In genomic region chr12:12725956-12726542, GRCh38 we compare ENCODE assay signal across 9 cellular contexts. TPM values are rescaled to one million over a fixed set of nuclear protein-coding genes. Genes with fewer than 3 reads are reported as not detected.
A peak's percentile ranks its signal among the peaks of the same experiment; 100 is the strongest.
DNase-seq lines count a peak whose midpoint lies in the region; ATAC-seq, FAIRE-seq and TF ChIP-seq lines count a peak whose summit lies in the region.
"Had no signal": no experiment of that assay in that cellular context is flagged by ENCODE, and none has a peak within 500 bp of the region (broad histone marks: within the 10 kb centered on the region; RNA-seq: fewer than 3 reads in every experiment).

No MANE protein-coding gene starts in this region.

- under 1% methylated on average over 25 of the region's 26 CpGs for WGBS in HepG2 (ENCODE audit: low lambda C conversion rate)
- 1% methylated on average over 26 of the region's 26 CpGs for WGBS in tibial nerve, 2 donors

- no peak for TF ChIP-seq RAD21 in HepG2 (CRISPR knock-in tag; IDR thresholded peaks at IDR 0.05)

- no peak for DNase-seq in activated naive CD4-positive, alpha-beta T cell treated with anti-CD3 and anti-CD28 coated beads for 36 hours
- no peak for DNase-seq in activated naive CD4-positive, alpha-beta T cell (lab: John Stamatoyannopoulos, UW)
- no peak for DNase-seq in adipocyte (ENCODE audit: low read depth)
- DNase-seq in HepG2 (ENCODE audit: low spot score): no peak
- no peak for DNase-seq in tibial nerve (ENCODE audit: low spot score in 2 of 2)
- DNase-seq in 8988T: no peak
- no peak for DNase-seq in HTR-8/SVneo (ENCODE audit: insufficient read length, low spot score)

- no peaks in the 10 kb centered on the region for H3K9me3 Mint-ChIP-seq in activated naive CD4-positive, alpha-beta T cell treated with anti-CD3 and anti-CD28 coated beads for 36 hours

- ATAC-seq in HepG2 (no peak; the same call in 2 of the 3 replicates), HG02970 (IDR thresholded peaks at IDR 0.05; ENCODE audit: low FRiP score, unreplicated experiment) (no peak)

- FAIRE-seq in HepG2 (lab: Jason Lieb, UNC): no peak
- FAIRE-seq in HTR-8/SVneo (lab: Jason Lieb, UNC): no peak
- FAIRE-seq: colon had no signal

- H3K27me3 ChIP-seq in adipocyte (replicated peaks; ENCODE audit: control insufficient read depth, insufficient read depth, low read length) (no peaks in the 10 kb centered on the region), HepG2 (ENCODE audit: control insufficient read depth in 1 of 2, insufficient read depth in 2 of 2, low read length in 2 of 2) (no peaks in the 10 kb centered on the region), tibial nerve (no peaks in the 10 kb centered on the region)

- H3K4me3 Mint-ChIP-seq in activated naive CD4-positive, alpha-beta T cell treated with anti-CD3 and anti-CD28 coated beads for 36 hours: peak overlapping the region; percentile 85

- H3K27ac Mint-ChIP-seq in activated naive CD4-positive, alpha-beta T cell treated with anti-CD3 and anti-CD28 coated beads for 36 hours: peak overlapping the region; percentile 98

- H4K20me1 ChIP-seq in HepG2 (ENCODE audit: insufficient read depth, low read length): 0 out of 2 replicates have a peak, but pooled peaks cover 3% of the 10 kb centered on the region

- TF ChIP-seq CTCF in HepG2 (CRISPR knock-in tag; IDR thresholded peaks at IDR 0.05): no peak
- TF ChIP-seq CTCF in tibial nerve (IDR thresholded peaks at IDR 0.05): no peak

- no peaks in the 10 kb centered on the region for H3K27me3 Mint-ChIP-seq in activated naive CD4-positive, alpha-beta T cell treated with anti-CD3 and anti-CD28 coated beads for 36 hours (ENCODE audit: low read depth)

- H2AFZ ChIP-seq in HepG2 (ENCODE audit: low read length): no peak overlapping the region

- CTCF ChIA-PET in activated naive CD4-positive, alpha-beta T cell treated with anti-CD3 and anti-CD28 coated beads for 36 hours (lab: Charles Lee): interaction anchor here (0.6 to 2.6 kb wide), 3 partner anchors 11 to 727 kb away, joined by 3 to 31 read pairs (median 9); no protein-coding TSS in a partner anchor
- CTCF ChIA-PET in HepG2 (lab: Yijun Ruan, JAX; ENCODE audit: low intra/inter-chr PET ratio, low total read pairs): no interaction called here

- H3K9ac ChIP-seq in adipocyte (ENCODE audit: low read length) (peak overlapping the region; percentile 99), HepG2 (ENCODE audit: insufficient read depth, low read depth, low read length) (peak overlapping the region; percentile 92)

- POLR2A ChIA-PET in HepG2 (lab: Yijun Ruan, JAX): interaction anchor here (0.8 to 3.1 kb wide), 7 partner anchors 9 to 412 kb away, joined by 3 to 66 read pairs (median 4); partner anchors contain the start of genes BORCS5 and CDKN1B

- H3K4me1 Mint-ChIP-seq in activated naive CD4-positive, alpha-beta T cell treated with anti-CD3 and anti-CD28 coated beads for 36 hours (ENCODE audit: low read depth): peaks cover 44% of the 10 kb centered on the region

- TF ChIP-seq EP300 in HepG2 (IDR thresholded peaks at IDR 0.05; ENCODE audit: low read depth in 2 of 2, low read length in 2 of 2): no peak
- no peak for TF ChIP-seq EP300 in HepG2 (CRISPR knock-in tag; IDR thresholded peaks at IDR 0.05; ENCODE audit: borderline replicate concordance)
- no peak for TF ChIP-seq EP300 in tibial nerve (IDR thresholded peaks at IDR 0.05)

- TF ChIP-seq POLR2A in HepG2 (IDR thresholded peaks at IDR 0.05; ENCODE audit: insufficient read depth in 1 of 2, low read depth in 2 of 2, low read length in 2 of 2) (no peak), tibial nerve (IDR thresholded peaks at IDR 0.05) (no peak)

- in situ Hi-C loops in HepG2 (cut with HindIII; ENCODE audit: extremely low pct_ligation_motif_present, low pct_unique_long_range_greater_than_20kb): no loop called here

- H3K27ac ChIP-seq in HepG2 (ENCODE audit: extremely low read length, insufficient read depth, low read length) (peak overlapping the region; percentile 98), tibial nerve (peak overlapping the region; percentile 96 to 100 (median 100))

- no TSS peak for BruUV-seq in HepG2 (replicated peaks; lab: Mats Ljungman, UMichigan)

- intact Hi-C loops in activated naive CD4-positive, alpha-beta T cell treated with anti-CD3 and anti-CD28 coated beads for 36 hours (cut with micrococcal nuclease): loop anchor here (1.0 to 2.0 kb wide), 14 partner anchors 9 to 1077 kb away; partner anchors contain the start of genes BORCS5, CDKN1B, DDX47 and EMP1
- intact Hi-C loops in HepG2 (cut with micrococcal nuclease; ENCODE audit: unreplicated experiment): loop anchor here (1.0 kb wide), 1 partner anchor 9 kb away; the partner anchor contains the start of gene CDKN1B

- H3K4me3 ChIP-seq in adipocyte (ENCODE audit: low read length) (peak overlapping the region; percentile 99), HepG2 (replicated peaks in 1 of 3; ENCODE audit: insufficient read depth in 1 of 3, low read depth in 2 of 3, low read length in 3 of 3) (peak overlapping the region; percentile 73 to 85 (median 77)), tibial nerve (peak overlapping the region; percentile 66 to 86 (median 80))

- H3K36me3 ChIP-seq in adipocyte (ENCODE audit: control insufficient read depth, insufficient read depth, low read length, severe bottlenecking) (peaks cover 11% of the 10 kb centered on the region), HepG2 (replicated peaks in 1 of 2; ENCODE audit: control insufficient read depth in 1 of 2, insufficient read depth in 2 of 2, low read length in 2 of 2) (0 out of 5 replicates have a peak, but pooled peaks cover 0 to 4% of the 10 kb centered on the region in 2 experiments), tibial nerve (peaks cover 0 to 13% (median 0%) of the 10 kb centered on the region in 3 donors)

- H3K4me1 ChIP-seq in adipocyte (ENCODE audit: control insufficient read depth, insufficient read depth, low read length) (peaks cover 30% of the 10 kb centered on the region), HepG2 (ENCODE audit: insufficient read depth, low read length) (peaks cover 41% of the 10 kb centered on the region), tibial nerve (peaks cover 0 to 46% (median 24%) of the 10 kb centered on the region in 4 donors)

- peaks cover 44% of the 10 kb centered on the region for H3K79me2 ChIP-seq in HepG2 (ENCODE audit: insufficient read depth, low read length)

- H3K9me3 ChIP-seq in adipocyte (ENCODE audit: control insufficient read depth, low read length): no peaks in the 10 kb centered on the region
- H3K9me3 ChIP-seq in HepG2 (ENCODE audit: low read length): no peaks in the 10 kb centered on the region
- H3K9me3 ChIP-seq in tibial nerve: no peaks in the 10 kb centered on the region

- H3K36me3 Mint-ChIP-seq in activated naive CD4-positive, alpha-beta T cell treated with anti-CD3 and anti-CD28 coated beads for 36 hours (ENCODE audit: low read depth): peaks cover 37% of the 10 kb centered on the region

- H3K4me2 ChIP-seq in HepG2 (ENCODE audit: low read depth, low read length): peak overlapping the region; percentile 79

RNA-seq across cellular contexts. Expression of gene CDKN1B, which starts 8.9 kb away (rescaled TPM):
- 10 to 100 TPM; 35.9 to 39.1 TPM for total RNA-seq in activated naive CD4-positive, alpha-beta T cell treated with anti-CD3 and anti-CD28 coated beads for 36 hours
- total RNA-seq in HepG2 (2016; rRNA removed; fragmentation: Illumina TruSeq; extraction: Trizol) (37.2 and 39.6 TPM in 2 replicates), tibial nerve (100 to 1,000 TPM in 3 of 4 donors, 10 to 100 TPM in 1; 77.4 to 142 (median 114) TPM)
- 7.8 TPM in 2 replicates for total RNA-seq in HepG2 (2016; cell fraction: cytosol; rRNA removed; fragmentation: Illumina TruSeq; extraction: Trizol; ENCODE audit: low read depth)
- total RNA-seq in HepG2 (2016; cell fraction: insoluble cytoplasmic fraction; rRNA removed; fragmentation: Illumina TruSeq; extraction: Trizol): 39.5 and 39.9 TPM in 2 replicates
- 22.3 and 22.5 TPM in 2 replicates for total RNA-seq in HepG2 (2016; cell fraction: membrane; rRNA removed; fragmentation: Illumina TruSeq; extraction: Trizol)
- total RNA-seq in HepG2 (2016; cell fraction: nucleus; rRNA removed; fragmentation: Illumina TruSeq; extraction: Trizol): 31.7 and 35.6 TPM in 2 replicates
- 18.8 and 20.1 TPM in 2 replicates for polyA plus RNA-seq in HepG2 (2011; rRNA removed)
- polyA plus RNA-seq in HepG2 (2011; cell fraction: cytosol; rRNA removed): 14.5 and 17.0 TPM in 2 replicates
- polyA plus RNA-seq in HepG2 (2011; cell fraction: nucleus; rRNA removed): 9.6 and 9.9 TPM in 2 replicates
- polyA plus RNA-seq in HepG2 (2012): 30.9 and 36.9 TPM in 2 replicates
- 3.1 TPM in 2 replicates for polyA plus RNA-seq in HepG2 (2016; cell fraction: cytosol; fragmentation: Illumina TruSeq; extraction: Trizol; ENCODE audit: low read depth)
- polyA plus RNA-seq in HepG2 (2016; cell fraction: insoluble cytoplasmic fraction; fragmentation: Illumina TruSeq; extraction: Trizol; ENCODE audit: low read depth): 48.4 and 51.0 TPM in 2 replicates
- polyA plus RNA-seq in HepG2 (2016; cell fraction: membrane; fragmentation: Illumina TruSeq; extraction: Trizol; ENCODE audit: low read depth): 11.6 TPM in 2 replicates
- 40.3 and 40.5 TPM in 2 replicates for polyA plus RNA-seq in HepG2 (2016; cell fraction: nucleus; fragmentation: Illumina TruSeq; extraction: Trizol; ENCODE audit: insufficient read depth, low read depth)
- 10.2 and 11.3 TPM in 2 replicates for polyA minus RNA-seq in HepG2 (2011; rRNA and poly(A)+ RNA removed; ENCODE audit: low replicate concordance)
- polyA minus RNA-seq in HepG2 (2011; cell fraction: cytosol; rRNA and poly(A)+ RNA removed): 18.2 and 23.5 TPM in 2 replicates
- polyA minus RNA-seq in HepG2 (2011; cell fraction: nucleus; rRNA and poly(A)+ RNA removed): 27.1 and 37.2 TPM in 2 replicates

RNA-seq across cellular contexts. Expression of gene GPR19, which starts 30.1 kb away (rescaled TPM):
- 10 to 100 TPM; 17.1 to 18.5 TPM for total RNA-seq in activated naive CD4-positive, alpha-beta T cell treated with anti-CD3 and anti-CD28 coated beads for 36 hours
- total RNA-seq in HepG2 (2016; rRNA removed; fragmentation: Illumina TruSeq; extraction: Trizol) (1.2 and 1.4 TPM in 2 replicates), tibial nerve (1 to 10 TPM in 1 of 4 donors, not detected in 3; 1.3 TPM)
- 1.2 TPM in 1 of 2 replicates, not detected in the other for total RNA-seq in HepG2 (2016; cell fraction: cytosol; rRNA removed; fragmentation: Illumina TruSeq; extraction: Trizol; ENCODE audit: low read depth)
- total RNA-seq in HepG2 (2016; cell fraction: insoluble cytoplasmic fraction; rRNA removed; fragmentation: Illumina TruSeq; extraction: Trizol): 1.3 TPM in 2 replicates
- 1.00 and 1.5 TPM in 2 replicates for total RNA-seq in HepG2 (2016; cell fraction: membrane; rRNA removed; fragmentation: Illumina TruSeq; extraction: Trizol)
- 0.99 and 1.4 TPM in 2 replicates for total RNA-seq in HepG2 (2016; cell fraction: nucleus; rRNA removed; fragmentation: Illumina TruSeq; extraction: Trizol)
- polyA plus RNA-seq in HepG2 (2011; rRNA removed): 1.5 and 2.0 TPM in 2 replicates
- 0.97 and 1.0 TPM in 2 replicates for polyA plus RNA-seq in HepG2 (2011; cell fraction: cytosol; rRNA removed)
- 4.7 and 5.3 TPM in 2 replicates for polyA plus RNA-seq in HepG2 (2011; cell fraction: nucleus; rRNA removed)
- 0.60 and 2.4 TPM in 2 replicates for polyA plus RNA-seq in HepG2 (2012)
- polyA plus RNA-seq in HepG2 (2016; cell fraction: cytosol; fragmentation: Illumina TruSeq; extraction: Trizol; ENCODE audit: low read depth): 0.41 and 0.74 TPM in 2 replicates
- 0.99 and 1.1 TPM in 2 replicates for polyA plus RNA-seq in HepG2 (2016; cell fraction: insoluble cytoplasmic fraction; fragmentation: Illumina TruSeq; extraction: Trizol; ENCODE audit: low read depth)
- polyA plus RNA-seq in HepG2 (2016; cell fraction: membrane; fragmentation: Illumina TruSeq; extraction: Trizol; ENCODE audit: low read depth): 1.0 and 1.8 TPM in 2 replicates
- polyA plus RNA-seq in HepG2 (2016; cell fraction: nucleus; fragmentation: Illumina TruSeq; extraction: Trizol; ENCODE audit: insufficient read depth, low read depth): 4.4 and 4.9 TPM in 2 replicates
- 1.8 TPM in 1 of 2 replicates, not detected in the other for polyA minus RNA-seq in HepG2 (2011; rRNA and poly(A)+ RNA removed; ENCODE audit: low replicate concordance)
- polyA minus RNA-seq in HepG2 (2011; cell fraction: cytosol; rRNA and poly(A)+ RNA removed): 0.69 TPM in 1 of 2 replicates, not detected in the other
- 1.9 and 2.9 TPM in 2 replicates for polyA minus RNA-seq in HepG2 (2011; cell fraction: nucleus; rRNA and poly(A)+ RNA removed)

RNA-seq across cellular contexts. Expression of gene APOLD1, which starts 59.4 kb away (rescaled TPM):
- total RNA-seq in activated naive CD4-positive, alpha-beta T cell treated with anti-CD3 and anti-CD28 coated beads for 36 hours: 1 to 10 TPM in 1 of 2 experiments, under 1 TPM in 1; 0.88 to 1.3 TPM
- total RNA-seq in HepG2 (2016; rRNA removed; fragmentation: Illumina TruSeq; extraction: Trizol) (0.20 TPM in 1 of 2 replicates, not detected in the other), tibial nerve (100 to 1,000 TPM in 1 of 4 donors, 10 to 100 TPM in 3; 43.7 to 138 (median 83.9) TPM)
- 0.10 TPM in 1 of 2 replicates, not detected in the other for total RNA-seq in HepG2 (2016; cell fraction: cytosol; rRNA removed; fragmentation: Illumina TruSeq; extraction: Trizol; ENCODE audit: low read depth)
- 0.06 and 0.13 TPM in 2 replicates for total RNA-seq in HepG2 (2016; cell fraction: insoluble cytoplasmic fraction; rRNA removed; fragmentation: Illumina TruSeq; extraction: Trizol)
- total RNA-seq in HepG2 (2016; cell fraction: membrane; rRNA removed; fragmentation: Illumina TruSeq; extraction: Trizol): 0.06 and 0.48 TPM in 2 replicates
- total RNA-seq in HepG2 (2016; cell fraction: nucleus; rRNA removed; fragmentation: Illumina TruSeq; extraction: Trizol): 0.09 and 0.37 TPM in 2 replicates
- 0.16 and 0.84 TPM in 2 replicates for polyA plus RNA-seq in HepG2 (2011; rRNA removed)
- polyA plus RNA-seq in HepG2 (2011; cell fraction: cytosol; rRNA removed): 0.05 and 0.30 TPM in 2 replicates
- polyA plus RNA-seq in HepG2 (2011; cell fraction: nucleus; rRNA removed): 0.13 and 0.14 TPM in 2 replicates
- 0.19 and 0.62 TPM in 2 replicates for polyA plus RNA-seq in HepG2 (2012)
- 0.25 and 0.29 TPM in 2 replicates for polyA plus RNA-seq in HepG2 (2016; cell fraction: cytosol; fragmentation: Illumina TruSeq; extraction: Trizol; ENCODE audit: low read depth)
- 0.04 and 0.07 TPM in 2 replicates for polyA plus RNA-seq in HepG2 (2016; cell fraction: insoluble cytoplasmic fraction; fragmentation: Illumina TruSeq; extraction: Trizol; ENCODE audit: low read depth)
- polyA plus RNA-seq in HepG2 (2016; cell fraction: membrane; fragmentation: Illumina TruSeq; extraction: Trizol; ENCODE audit: low read depth): not detected in 2 replicates
- 1.4 TPM in 1 of 2 replicates, not detected in the other for polyA plus RNA-seq in HepG2 (2016; cell fraction: nucleus; fragmentation: Illumina TruSeq; extraction: Trizol; ENCODE audit: insufficient read depth, low read depth)
- 0.66 and 1.8 TPM in 2 replicates for polyA minus RNA-seq in HepG2 (2011; rRNA and poly(A)+ RNA removed; ENCODE audit: low replicate concordance)
- 0.18 TPM in 1 of 2 replicates, not detected in the other for polyA minus RNA-seq in HepG2 (2011; cell fraction: cytosol; rRNA and poly(A)+ RNA removed)
- polyA minus RNA-seq in HepG2 (2011; cell fraction: nucleus; rRNA and poly(A)+ RNA removed): 0.50 and 1.7 TPM in 2 replicates

Comparison
In these comparisons a context has a peak if more than half of its experiments do, and no peak if none do; other contexts are left out.
1. RNA of gene APOLD1, which starts 59.4 kb away (total RNA-seq): 43.7 to 138 TPM in tibial nerve; 0.88 to 1.3 TPM in activated naive CD4-positive, alpha-beta T cell treated with anti-CD3 and anti-CD28 coated beads for 36 hours and 0.06 to 0.48 TPM in HepG2; every median in the first group is over 10 times any median in the second.
2. Peak in every context shown above with its lines, with median percentiles within 50 percentile points of each other: H3K4me3 ChIP-seq.